In the genomic region with DNA sequence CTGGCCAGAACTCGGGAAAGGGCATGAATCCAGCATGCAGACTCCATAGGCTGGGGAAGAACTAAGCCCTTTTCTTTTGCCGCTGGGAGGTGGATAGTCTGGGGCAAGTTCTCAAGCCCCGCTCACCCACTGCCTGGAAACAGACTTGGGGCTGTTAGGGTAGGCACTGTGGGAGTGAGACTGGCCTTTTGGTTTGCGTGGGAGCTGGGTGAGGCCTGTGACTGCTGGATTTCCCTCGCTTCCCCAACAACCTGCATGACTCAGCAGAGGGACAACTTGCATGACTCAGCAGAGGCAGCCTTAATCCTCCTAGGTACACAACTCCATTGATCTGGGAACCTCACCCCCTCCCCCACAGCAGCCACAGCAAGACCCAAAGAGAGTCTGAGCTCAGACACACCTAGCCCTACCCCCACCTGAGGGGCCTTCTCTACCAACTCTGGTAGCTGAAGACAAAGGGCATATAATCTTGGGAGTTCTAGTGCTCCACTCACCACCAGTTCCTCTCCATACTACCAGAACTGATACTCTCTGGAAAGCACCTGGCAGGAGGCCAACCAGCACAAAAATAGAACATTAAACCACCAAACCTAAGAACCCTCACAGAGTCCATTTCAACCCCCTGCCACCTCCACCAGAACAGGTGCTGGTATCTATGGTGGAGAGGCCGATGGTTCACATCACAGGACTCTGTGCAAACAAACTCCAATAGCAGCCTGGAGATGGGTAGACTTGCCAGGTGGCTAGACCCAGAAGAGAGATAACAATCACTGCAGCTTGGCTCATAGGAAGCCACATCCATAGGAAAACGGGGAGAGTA, we compare ENCODE assay signal across 1 cellular context.
TF ChIP-seq lines count a peak whose summit lies in the region.

No MANE protein-coding gene starts in this region.

TF ChIP-seq in K562, 482 proteins besides CTCF, POLR2A, EP300 and RAD21 (continued from another document and continues in another):
- TF ChIP-seq RFX1 (IDR thresholded peaks at IDR 0.05) (no peak), ELF1 (tag; IDR thresholded peaks at IDR 0.05) (no peak), SRSF7 (optimal IDR thresholded peaks at IDR 0.05; ENCODE audit: low read depth, low read length) (no peak), BHLHE40 (IDR thresholded peaks at IDR 0.05; ENCODE audit: low read length) (peak; percentile 50), ZKSCAN3 (CRISPR knock-in tag; IDR thresholded peaks at IDR 0.05) (no peak), ZNF282 (CRISPR knock-in tag; IDR thresholded peaks at IDR 0.05) (no peak), NR2F6 (CRISPR knock-in tag; IDR thresholded peaks at IDR 0.05) (no peak), HSF4 (CRISPR knock-in tag; IDR thresholded peaks at IDR 0.05; ENCODE audit: borderline replicate concordance) (no peak), ZNF224 (CRISPR knock-in tag; IDR thresholded peaks at IDR 0.05) (no peak), IFI16 (CRISPR knock-in tag; IDR thresholded peaks at IDR 0.05) (no peak), NFIX (CRISPR knock-in tag; IDR thresholded peaks at IDR 0.05; ENCODE audit: low read depth) (0 out of 2 replicates have a peak, but pooled peaks have one; percentile 17), HEY1 (CRISPR knock-in tag; IDR thresholded peaks at IDR 0.05; ENCODE audit: borderline replicate concordance) (no peak), CBX3 (IDR thresholded peaks at IDR 0.05; ENCODE audit: borderline replicate concordance in 1 of 2, low read length in 2 of 2) (peak; percentile 92 to 99), ZBTB8A (IDR thresholded peaks at IDR 0.05; ENCODE audit: partially characterized antibody) (no peak), ATF1 (CRISPR knock-in tag; IDR thresholded peaks at IDR 0.05) (no peak), ATF1 (tag; IDR thresholded peaks at IDR 0.05) (peak; percentile 41; the same call in 1 of the 2 replicates), BACH1 (tag; IDR thresholded peaks at IDR 0.05) (peak; percentile 98), ZNF146 (CRISPR knock-in tag; IDR thresholded peaks at IDR 0.05; ENCODE audit: unreplicated experiment) (no peak), CBX1 (IDR thresholded peaks at IDR 0.05; ENCODE audit: low read depth) (peak; percentile 88; the same call in 1 of the 2 replicates), ZNF24 (IDR thresholded peaks at IDR 0.05) (peak; percentile 57; the same call in 1 of the 2 replicates), ARHGAP35 (IDR thresholded peaks at IDR 0.05; ENCODE audit: partially characterized antibody) (no peak), RBM14 (IDR thresholded peaks at IDR 0.05; ENCODE audit: borderline replicate concordance, insufficient read depth, low read depth, low read length) (no peak), GTF2E2 (tag; IDR thresholded peaks at IDR 0.05) (no peak)
- TF ChIP-seq, protein P1, sequence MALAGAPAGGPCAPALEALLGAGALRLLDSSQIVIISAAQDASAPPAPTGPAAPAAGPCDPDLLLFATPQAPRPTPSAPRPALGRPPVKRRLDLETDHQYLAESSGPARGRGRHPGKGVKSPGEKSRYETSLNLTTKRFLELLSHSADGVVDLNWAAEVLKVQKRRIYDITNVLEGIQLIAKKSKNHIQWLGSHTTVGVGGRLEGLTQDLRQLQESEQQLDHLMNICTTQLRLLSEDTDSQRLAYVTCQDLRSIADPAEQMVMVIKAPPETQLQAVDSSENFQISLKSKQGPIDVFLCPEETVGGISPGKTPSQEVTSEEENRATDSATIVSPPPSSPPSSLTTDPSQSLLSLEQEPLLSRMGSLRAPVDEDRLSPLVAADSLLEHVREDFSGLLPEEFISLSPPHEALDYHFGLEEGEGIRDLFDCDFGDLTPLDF (CRISPR knock-in tag; IDR thresholded peaks at IDR 0.05): no peak
- TF ChIP-seq, protein P2, sequence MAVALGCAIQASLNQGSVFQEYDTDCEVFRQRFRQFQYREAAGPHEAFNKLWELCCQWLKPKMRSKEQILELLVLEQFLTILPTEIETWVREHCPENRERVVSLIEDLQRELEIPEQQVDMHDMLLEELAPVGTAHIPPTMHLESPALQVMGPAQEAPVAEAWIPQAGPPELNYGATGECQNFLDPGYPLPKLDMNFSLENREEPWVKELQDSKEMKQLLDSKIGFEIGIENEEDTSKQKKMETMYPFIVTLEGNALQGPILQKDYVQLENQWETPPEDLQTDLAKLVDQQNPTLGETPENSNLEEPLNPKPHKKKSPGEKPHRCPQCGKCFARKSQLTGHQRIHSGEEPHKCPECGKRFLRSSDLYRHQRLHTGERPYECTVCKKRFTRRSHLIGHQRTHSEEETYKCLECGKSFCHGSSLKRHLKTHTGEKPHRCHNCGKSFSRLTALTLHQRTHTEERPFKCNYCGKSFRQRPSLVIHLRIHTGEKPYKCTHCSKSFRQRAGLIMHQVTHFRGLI (CRISPR knock-in tag; IDR thresholded peaks at IDR 0.05): no peak
- TF ChIP-seq, protein P3, sequence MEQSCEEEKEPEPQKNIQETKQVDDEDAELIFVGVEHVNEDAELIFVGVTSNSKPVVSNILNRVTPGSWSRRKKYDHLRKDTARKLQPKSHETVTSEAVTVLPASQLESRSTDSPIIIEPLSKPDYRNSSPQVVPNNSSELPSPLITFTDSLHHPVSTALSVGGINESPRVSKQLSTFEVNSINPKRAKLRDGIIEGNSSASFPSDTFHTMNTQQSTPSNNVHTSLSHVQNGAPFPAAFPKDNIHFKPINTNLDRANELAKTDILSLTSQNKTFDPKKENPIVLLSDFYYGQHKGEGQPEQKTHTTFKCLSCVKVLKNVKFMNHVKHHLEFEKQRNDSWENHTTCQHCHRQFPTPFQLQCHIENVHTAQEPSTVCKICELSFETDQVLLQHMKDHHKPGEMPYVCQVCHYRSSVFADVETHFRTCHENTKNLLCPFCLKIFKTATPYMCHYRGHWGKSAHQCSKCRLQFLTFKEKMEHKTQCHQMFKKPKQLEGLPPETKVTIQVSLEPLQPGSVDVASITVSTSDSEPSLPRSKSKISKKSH (CRISPR knock-in tag; IDR thresholded peaks at IDR 0.05): peak; percentile 89
- TF ChIP-seq, protein P4, sequence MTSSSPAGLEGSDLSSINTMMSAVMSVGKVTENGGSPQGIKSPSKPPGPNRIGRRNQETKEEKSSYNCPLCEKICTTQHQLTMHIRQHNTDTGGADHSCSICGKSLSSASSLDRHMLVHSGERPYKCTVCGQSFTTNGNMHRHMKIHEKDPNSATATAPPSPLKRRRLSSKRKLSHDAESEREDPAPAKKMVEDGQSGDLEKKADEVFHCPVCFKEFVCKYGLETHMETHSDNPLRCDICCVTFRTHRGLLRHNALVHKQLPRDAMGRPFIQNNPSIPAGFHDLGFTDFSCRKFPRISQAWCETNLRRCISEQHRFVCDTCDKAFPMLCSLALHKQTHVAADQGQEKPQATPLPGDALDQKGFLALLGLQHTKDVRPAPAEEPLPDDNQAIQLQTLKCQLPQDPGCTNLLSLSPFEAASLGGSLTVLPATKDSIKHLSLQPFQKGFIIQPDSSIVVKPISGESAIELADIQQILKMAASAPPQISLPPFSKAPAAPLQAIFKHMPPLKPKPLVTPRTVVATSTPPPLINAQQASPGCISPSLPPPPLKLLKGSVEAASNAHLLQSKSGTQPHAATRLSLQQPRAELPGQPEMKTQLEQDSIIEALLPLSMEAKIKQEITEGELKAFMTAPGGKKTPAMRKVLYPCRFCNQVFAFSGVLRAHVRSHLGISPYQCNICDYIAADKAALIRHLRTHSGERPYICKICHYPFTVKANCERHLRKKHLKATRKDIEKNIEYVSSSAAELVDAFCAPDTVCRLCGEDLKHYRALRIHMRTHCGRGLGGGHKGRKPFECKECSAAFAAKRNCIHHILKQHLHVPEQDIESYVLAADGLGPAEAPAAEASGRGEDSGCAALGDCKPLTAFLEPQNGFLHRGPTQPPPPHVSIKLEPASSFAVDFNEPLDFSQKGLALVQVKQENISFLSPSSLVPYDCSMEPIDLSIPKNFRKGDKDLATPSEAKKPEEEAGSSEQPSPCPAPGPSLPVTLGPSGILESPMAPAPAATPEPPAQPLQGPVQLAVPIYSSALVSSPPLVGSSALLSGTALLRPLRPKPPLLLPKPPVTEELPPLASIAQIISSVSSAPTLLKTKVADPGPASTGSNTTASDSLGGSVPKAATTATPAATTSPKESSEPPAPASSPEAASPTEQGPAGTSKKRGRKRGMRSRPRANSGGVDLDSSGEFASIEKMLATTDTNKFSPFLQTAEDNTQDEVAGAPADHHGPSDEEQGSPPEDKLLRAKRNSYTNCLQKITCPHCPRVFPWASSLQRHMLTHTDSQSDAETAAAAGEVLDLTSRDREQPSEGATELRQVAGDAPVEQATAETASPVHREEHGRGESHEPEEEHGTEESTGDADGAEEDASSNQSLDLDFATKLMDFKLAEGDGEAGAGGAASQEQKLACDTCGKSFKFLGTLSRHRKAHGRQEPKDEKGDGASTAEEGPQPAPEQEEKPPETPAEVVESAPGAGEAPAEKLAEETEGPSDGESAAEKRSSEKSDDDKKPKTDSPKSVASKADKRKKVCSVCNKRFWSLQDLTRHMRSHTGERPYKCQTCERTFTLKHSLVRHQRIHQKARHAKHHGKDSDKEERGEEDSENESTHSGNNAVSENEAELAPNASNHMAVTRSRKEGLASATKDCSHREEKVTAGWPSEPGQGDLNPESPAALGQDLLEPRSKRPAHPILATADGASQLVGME (CRISPR knock-in tag; IDR thresholded peaks at IDR 0.05): no peak
- TF ChIP-seq, protein P5, sequence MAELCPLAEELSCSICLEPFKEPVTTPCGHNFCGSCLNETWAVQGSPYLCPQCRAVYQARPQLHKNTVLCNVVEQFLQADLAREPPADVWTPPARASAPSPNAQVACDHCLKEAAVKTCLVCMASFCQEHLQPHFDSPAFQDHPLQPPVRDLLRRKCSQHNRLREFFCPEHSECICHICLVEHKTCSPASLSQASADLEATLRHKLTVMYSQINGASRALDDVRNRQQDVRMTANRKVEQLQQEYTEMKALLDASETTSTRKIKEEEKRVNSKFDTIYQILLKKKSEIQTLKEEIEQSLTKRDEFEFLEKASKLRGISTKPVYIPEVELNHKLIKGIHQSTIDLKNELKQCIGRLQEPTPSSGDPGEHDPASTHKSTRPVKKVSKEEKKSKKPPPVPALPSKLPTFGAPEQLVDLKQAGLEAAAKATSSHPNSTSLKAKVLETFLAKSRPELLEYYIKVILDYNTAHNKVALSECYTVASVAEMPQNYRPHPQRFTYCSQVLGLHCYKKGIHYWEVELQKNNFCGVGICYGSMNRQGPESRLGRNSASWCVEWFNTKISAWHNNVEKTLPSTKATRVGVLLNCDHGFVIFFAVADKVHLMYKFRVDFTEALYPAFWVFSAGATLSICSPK (IDR thresholded peaks at IDR 0.05; ENCODE audit: borderline replicate concordance): no peak
- TF ChIP-seq, protein P6, sequence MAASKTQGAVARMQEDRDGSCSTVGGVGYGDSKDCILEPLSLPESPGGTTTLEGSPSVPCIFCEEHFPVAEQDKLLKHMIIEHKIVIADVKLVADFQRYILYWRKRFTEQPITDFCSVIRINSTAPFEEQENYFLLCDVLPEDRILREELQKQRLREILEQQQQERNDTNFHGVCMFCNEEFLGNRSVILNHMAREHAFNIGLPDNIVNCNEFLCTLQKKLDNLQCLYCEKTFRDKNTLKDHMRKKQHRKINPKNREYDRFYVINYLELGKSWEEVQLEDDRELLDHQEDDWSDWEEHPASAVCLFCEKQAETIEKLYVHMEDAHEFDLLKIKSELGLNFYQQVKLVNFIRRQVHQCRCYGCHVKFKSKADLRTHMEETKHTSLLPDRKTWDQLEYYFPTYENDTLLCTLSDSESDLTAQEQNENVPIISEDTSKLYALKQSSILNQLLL (CRISPR knock-in tag; IDR thresholded peaks at IDR 0.05; ENCODE audit: borderline replicate concordance): no peak
- TF ChIP-seq, protein P7, sequence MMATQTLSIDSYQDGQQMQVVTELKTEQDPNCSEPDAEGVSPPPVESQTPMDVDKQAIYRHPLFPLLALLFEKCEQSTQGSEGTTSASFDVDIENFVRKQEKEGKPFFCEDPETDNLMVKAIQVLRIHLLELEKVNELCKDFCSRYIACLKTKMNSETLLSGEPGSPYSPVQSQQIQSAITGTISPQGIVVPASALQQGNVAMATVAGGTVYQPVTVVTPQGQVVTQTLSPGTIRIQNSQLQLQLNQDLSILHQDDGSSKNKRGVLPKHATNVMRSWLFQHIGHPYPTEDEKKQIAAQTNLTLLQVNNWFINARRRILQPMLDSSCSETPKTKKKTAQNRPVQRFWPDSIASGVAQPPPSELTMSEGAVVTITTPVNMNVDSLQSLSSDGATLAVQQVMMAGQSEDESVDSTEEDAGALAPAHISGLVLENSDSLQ (IDR thresholded peaks at IDR 0.05): no peak
- TF ChIP-seq, protein P8, sequence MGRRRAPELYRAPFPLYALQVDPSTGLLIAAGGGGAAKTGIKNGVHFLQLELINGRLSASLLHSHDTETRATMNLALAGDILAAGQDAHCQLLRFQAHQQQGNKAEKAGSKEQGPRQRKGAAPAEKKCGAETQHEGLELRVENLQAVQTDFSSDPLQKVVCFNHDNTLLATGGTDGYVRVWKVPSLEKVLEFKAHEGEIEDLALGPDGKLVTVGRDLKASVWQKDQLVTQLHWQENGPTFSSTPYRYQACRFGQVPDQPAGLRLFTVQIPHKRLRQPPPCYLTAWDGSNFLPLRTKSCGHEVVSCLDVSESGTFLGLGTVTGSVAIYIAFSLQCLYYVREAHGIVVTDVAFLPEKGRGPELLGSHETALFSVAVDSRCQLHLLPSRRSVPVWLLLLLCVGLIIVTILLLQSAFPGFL (CRISPR knock-in tag; IDR thresholded peaks at IDR 0.05): no peak
- TF ChIP-seq, protein P9, sequence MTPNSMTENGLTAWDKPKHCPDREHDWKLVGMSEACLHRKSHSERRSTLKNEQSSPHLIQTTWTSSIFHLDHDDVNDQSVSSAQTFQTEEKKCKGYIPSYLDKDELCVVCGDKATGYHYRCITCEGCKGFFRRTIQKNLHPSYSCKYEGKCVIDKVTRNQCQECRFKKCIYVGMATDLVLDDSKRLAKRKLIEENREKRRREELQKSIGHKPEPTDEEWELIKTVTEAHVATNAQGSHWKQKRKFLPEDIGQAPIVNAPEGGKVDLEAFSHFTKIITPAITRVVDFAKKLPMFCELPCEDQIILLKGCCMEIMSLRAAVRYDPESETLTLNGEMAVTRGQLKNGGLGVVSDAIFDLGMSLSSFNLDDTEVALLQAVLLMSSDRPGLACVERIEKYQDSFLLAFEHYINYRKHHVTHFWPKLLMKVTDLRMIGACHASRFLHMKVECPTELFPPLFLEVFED (CRISPR knock-in tag; conservative IDR thresholded peaks at IDR 0.05): no peak
- TF ChIP-seq, protein P10, sequence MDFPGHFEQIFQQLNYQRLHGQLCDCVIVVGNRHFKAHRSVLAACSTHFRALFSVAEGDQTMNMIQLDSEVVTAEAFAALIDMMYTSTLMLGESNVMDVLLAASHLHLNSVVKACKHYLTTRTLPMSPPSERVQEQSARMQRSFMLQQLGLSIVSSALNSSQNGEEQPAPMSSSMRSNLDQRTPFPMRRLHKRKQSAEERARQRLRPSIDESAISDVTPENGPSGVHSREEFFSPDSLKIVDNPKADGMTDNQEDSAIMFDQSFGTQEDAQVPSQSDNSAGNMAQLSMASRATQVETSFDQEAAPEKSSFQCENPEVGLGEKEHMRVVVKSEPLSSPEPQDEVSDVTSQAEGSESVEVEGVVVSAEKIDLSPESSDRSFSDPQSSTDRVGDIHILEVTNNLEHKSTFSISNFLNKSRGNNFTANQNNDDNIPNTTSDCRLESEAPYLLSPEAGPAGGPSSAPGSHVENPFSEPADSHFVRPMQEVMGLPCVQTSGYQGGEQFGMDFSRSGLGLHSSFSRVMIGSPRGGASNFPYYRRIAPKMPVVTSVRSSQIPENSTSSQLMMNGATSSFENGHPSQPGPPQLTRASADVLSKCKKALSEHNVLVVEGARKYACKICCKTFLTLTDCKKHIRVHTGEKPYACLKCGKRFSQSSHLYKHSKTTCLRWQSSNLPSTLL (IDR thresholded peaks at IDR 0.05): no peak
